27 cellular contexts compared by ENCODE assay signal in the genomic region with DNA sequence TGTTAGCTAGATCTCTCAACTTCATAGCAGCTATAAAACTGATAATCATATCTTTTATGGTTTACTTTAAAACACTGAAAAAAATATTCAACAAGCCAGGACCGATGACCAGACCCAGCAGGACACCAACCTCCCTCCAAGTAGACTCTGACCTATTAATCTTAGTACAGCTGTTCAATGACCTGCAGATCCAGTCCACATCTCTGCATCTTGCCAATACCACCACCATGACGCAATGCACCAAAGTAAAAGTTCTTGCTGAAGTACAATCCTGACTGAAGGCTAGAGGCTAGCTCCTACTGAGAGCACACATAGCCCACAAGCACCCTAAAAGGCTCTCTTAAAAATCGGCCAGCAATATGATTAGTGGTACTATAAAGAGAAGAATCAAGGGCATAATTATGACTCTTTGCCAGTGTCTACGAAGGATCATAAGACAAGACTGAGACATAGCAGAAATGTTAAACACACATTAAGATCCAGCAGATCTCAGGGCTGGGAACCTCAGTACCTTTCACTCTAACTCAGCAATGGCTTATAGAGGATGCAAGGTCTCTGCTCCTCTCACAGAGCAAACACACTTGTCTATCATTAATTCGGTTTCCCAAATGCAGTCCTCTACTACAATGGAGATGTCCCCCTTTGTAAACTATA. TPM values are rescaled to one million over a fixed set of nuclear protein-coding genes. Genes with fewer than 3 reads are reported as not detected.
A peak's percentile ranks its signal among the peaks of the same experiment; 100 is the strongest.
DNase-seq lines count a peak whose midpoint lies in the region; ATAC-seq, FAIRE-seq and TF ChIP-seq lines count a peak whose summit lies in the region.
"Had no signal": no experiment of that assay in that cellular context is flagged by ENCODE, and none has a peak within 500 bp of the region (broad histone marks: within the 10 kb centered on the region; RNA-seq: fewer than 3 reads in every experiment).

No MANE protein-coding gene starts in this region.

- H3F3A ChIP-seq in MM.1S (ENCODE audit: insufficient read depth, low read length): no peaks in the 10 kb centered on the region

- POLR2A ChIA-PET in HepG2 (lab: Yijun Ruan, JAX): no interaction called here

- no peak for ATAC-seq in activated CD8-positive, alpha-beta memory T cell treated with anti-CD3 and anti-CD28 coated beads, Interleukin-2, amount 10 ng/mL, durations not matched to agents 7 days and 5 days
- ATAC-seq in HepG2: no peak
- ATAC-seq in stimulated activated effector memory CD8-positive, alpha-beta T cell treated with anti-CD3 and anti-CD28 coated beads, Interleukin-12 subunit alpha, Interleukin-12 subunit beta, amount 100 ng/mL, for 72 hours: peak; percentile 47
- no peak for ATAC-seq in GM18517 (IDR thresholded peaks at IDR 0.05; ENCODE audit: unreplicated experiment)
- ATAC-seq: left ventricle myocardium superior; stimulated activated naive CD8-positive, alpha-beta T cell treated with anti-CD3 and anti-CD28 coated beads, Interleukin-15, Interleukin-2, amounts not matched to agents 100 U/mL and 50 U/mL, for 24 hours; T-cell had no signal

- H3K27ac ChIP-seq in HepG2 (ENCODE audit: extremely low read length, insufficient read depth, low read length) (no peak overlapping the region), MM.1S (ENCODE audit: low read length) (no peak overlapping the region)
- H3K27ac ChIP-seq: adrenal gland, neural progenitor cell had no signal

- CTCF ChIA-PET in activated CD8-positive, alpha-beta memory T cell treated with anti-CD3 and anti-CD28 coated beads, Interleukin-2, amount 10 ng/mL, durations not matched to agents 7 days and 5 days (lab: Charles Lee): no interaction called here
- CTCF ChIA-PET in HepG2 (lab: Yijun Ruan, JAX; ENCODE audit: low intra/inter-chr PET ratio, low total read pairs): no interaction called here

- H4K20me1 ChIP-seq in HepG2 (ENCODE audit: insufficient read depth, low read length) (no peaks in the 10 kb centered on the region; the same call in 1 of the 2 replicates), MM.1S (ENCODE audit: insufficient read depth, low read length) (no peaks in the 10 kb centered on the region)

- no peak for TF ChIP-seq RAD21 in HepG2 (CRISPR knock-in tag; IDR thresholded peaks at IDR 0.05)

- H3K9me3 ChIP-seq in HepG2 (ENCODE audit: low read length) (no peaks in the 10 kb centered on the region), MM.1S (replicated peaks; ENCODE audit: insufficient read depth, low read length) (no peaks in the 10 kb centered on the region)
- H3K9me3 ChIP-seq: adrenal gland, Peyer's patch, tibial nerve had no signal

- H3K36me3 ChIP-seq in HepG2 (replicated peaks in 1 of 2; ENCODE audit: control insufficient read depth in 1 of 2, insufficient read depth in 2 of 2, low read length in 2 of 2): no peaks in the 10 kb centered on the region; a peak in 3 of 5 replicates
- no peaks in the 10 kb centered on the region for H3K36me3 ChIP-seq in MM.1S (replicated peaks; ENCODE audit: insufficient read depth, low read length)
- H3K36me3 ChIP-seq: adrenal gland, Peyer's patch, tibial nerve had no signal

- H3K9me3 Mint-ChIP-seq in activated CD8-positive, alpha-beta memory T cell treated with anti-CD3 and anti-CD28 coated beads, Interleukin-2, amount 10 ng/mL, durations not matched to agents 7 days and 5 days (ENCODE audit: low read depth): no peaks in the 10 kb centered on the region
- no peaks in the 10 kb centered on the region for H3K9me3 Mint-ChIP-seq in stimulated activated effector memory CD8-positive, alpha-beta T cell treated with anti-CD3 and anti-CD28 coated beads, Interleukin-12 subunit alpha, Interleukin-12 subunit beta, amount 100 ng/mL, for 72 hours
- H3K9me3 Mint-ChIP-seq: dendritic cell treated with granulocyte-macrophage colony-stimulating factor and Interleukin-4, amounts not matched to agents 40 ng/mL and 50 ng/mL, for 4 days; IgD-negative memory B cell; T-cell had no signal

- H3K4me1 ChIP-seq in HepG2 (ENCODE audit: insufficient read depth, low read length): peaks cover 21% of the 10 kb centered on the region
- no peaks in the 10 kb centered on the region for H3K4me1 ChIP-seq in MM.1S (ENCODE audit: low read length)

- no TSS peak for BruUV-seq in HepG2 (replicated peaks; lab: Mats Ljungman, UMichigan)

- in situ Hi-C loops in HepG2 (cut with HindIII; ENCODE audit: extremely low pct_ligation_motif_present, low pct_unique_long_range_greater_than_20kb): no loop called here

- peaks cover 46% of the 10 kb centered on the region for H3K36me3 Mint-ChIP-seq in activated CD8-positive, alpha-beta memory T cell treated with anti-CD3 and anti-CD28 coated beads, Interleukin-2, amount 10 ng/mL, durations not matched to agents 7 days and 5 days
- H3K36me3 Mint-ChIP-seq in stimulated activated effector memory CD8-positive, alpha-beta T cell treated with anti-CD3 and anti-CD28 coated beads, Interleukin-12 subunit alpha, Interleukin-12 subunit beta, amount 100 ng/mL, for 72 hours: peaks cover 62% of the 10 kb centered on the region

- H3K27me3 ChIP-seq in HepG2 (ENCODE audit: control insufficient read depth in 1 of 2, insufficient read depth in 2 of 2, low read length in 2 of 2) (no peaks in the 10 kb centered on the region), MM.1S (replicated peaks; ENCODE audit: insufficient read depth, low read length) (no peaks in the 10 kb centered on the region)
- H3K27me3 ChIP-seq: adrenal gland, neural progenitor cell, Peyer's patch had no signal

- H2AFZ ChIP-seq in HepG2 (ENCODE audit: low read length) (no peak overlapping the region), MM.1S (ENCODE audit: low read length) (no peak overlapping the region)
- H2AFZ ChIP-seq: neural progenitor cell had no signal

- TF ChIP-seq CTCF in HepG2 (CRISPR knock-in tag; IDR thresholded peaks at IDR 0.05) (no peak), MM.1S (IDR thresholded peaks at IDR 0.05; ENCODE audit: low read length) (no peak)

- no peaks in the 10 kb centered on the region for H3K27me3 Mint-ChIP-seq in activated CD8-positive, alpha-beta memory T cell treated with anti-CD3 and anti-CD28 coated beads, Interleukin-2, amount 10 ng/mL, durations not matched to agents 7 days and 5 days
- H3K27me3 Mint-ChIP-seq: B cell; dendritic cell treated with granulocyte-macrophage colony-stimulating factor and Interleukin-4, amounts not matched to agents 40 ng/mL and 50 ng/mL, for 4 days; IgD-negative memory B cell; progenitor cell of endocrine pancreas; T-cell had no signal

- no peak overlapping the region for H3K4me2 ChIP-seq in HepG2 (ENCODE audit: low read depth, low read length)
- H3K4me2 ChIP-seq in MM.1S (ENCODE audit: low read depth, low read length): no peak overlapping the region
- H3K4me2 ChIP-seq: neural progenitor cell had no signal

- no peaks in the 10 kb centered on the region for H3K9me2 ChIP-seq in MM.1S (replicated peaks; ENCODE audit: insufficient read depth, low read length)

- 85% methylated on average over 5 of the region's 5 CpGs for WGBS in HepG2 (ENCODE audit: low lambda C conversion rate)

- peak overlapping the region; percentile 29 for H3K27ac Mint-ChIP-seq in activated CD8-positive, alpha-beta memory T cell treated with anti-CD3 and anti-CD28 coated beads, Interleukin-2, amount 10 ng/mL, durations not matched to agents 7 days and 5 days
- H3K27ac Mint-ChIP-seq in stimulated activated effector memory CD8-positive, alpha-beta T cell treated with anti-CD3 and anti-CD28 coated beads, Interleukin-12 subunit alpha, Interleukin-12 subunit beta, amount 100 ng/mL, for 72 hours: no peak overlapping the region
- H3K27ac Mint-ChIP-seq: B cell; dendritic cell treated with granulocyte-macrophage colony-stimulating factor and Interleukin-4, amounts not matched to agents 40 ng/mL and 50 ng/mL, for 4 days; neural progenitor cell; progenitor cell of endocrine pancreas had no signal

- FAIRE-seq in HepG2 (lab: Jason Lieb, UNC): no peak
- FAIRE-seq: H1, TTC549 had no signal

- no peak overlapping the region for H3K4me3 ChIP-seq in HepG2 (replicated peaks in 1 of 3; ENCODE audit: insufficient read depth in 1 of 3, low read depth in 2 of 3, low read length in 3 of 3)
- no peak overlapping the region for H3K4me3 ChIP-seq in MM.1S (ENCODE audit: low read length)
- H3K4me3 ChIP-seq: adrenal gland, neural progenitor cell, Peyer's patch, tibial nerve had no signal

- TF ChIP-seq EP300 in HepG2 (IDR thresholded peaks at IDR 0.05; ENCODE audit: low read depth in 2 of 2, low read length in 2 of 2) (no peak), HepG2 (CRISPR knock-in tag; IDR thresholded peaks at IDR 0.05; ENCODE audit: borderline replicate concordance) (no peak)

- DNase-seq in activated CD8-positive, alpha-beta memory T cell treated with anti-CD3 and anti-CD28 coated beads, Interleukin-2, amount 10 ng/mL, durations not matched to agents 7 days and 5 days: no peak
- no peak for DNase-seq in activated CD8-positive, alpha-beta memory T cell treated with anti-CD3 and anti-CD28 coated beads for 24 hours
- DNase-seq in amniotic epithelial cell (ENCODE audit: low read depth) (peak; percentile 26), HepG2 (ENCODE audit: low spot score) (no peak), MM.1S (no peak)
- DNase-seq in stimulated activated effector memory CD8-positive, alpha-beta T cell treated with anti-CD3 and anti-CD28 coated beads, Interleukin-12 subunit alpha, Interleukin-12 subunit beta, amount 100 ng/mL, for 72 hours (ENCODE audit: low spot score in 2 of 2): no peak
- no peak for DNase-seq in stimulated activated CD4-positive, alpha-beta T cell treated with anti-CD3 and anti-CD28 coated beads, Interleukin-12 subunit alpha, Interleukin-12 subunit beta, amount 100 ng/mL, for 4 hours
- DNase-seq: activated CD4-positive, alpha-beta T cell treated with anti-CD3 and anti-CD28 coated beads for 48 hours; activated CD8-positive, alpha-beta memory T cell treated with anti-CD3 and anti-CD28 coated beads, Interleukin-2, amount 50 U/mL, for 4 hours; left ventricle myocardium superior; NCI-H1436; NCI-H2107; NCI-H510A; Peyer's patch; stimulated activated CD4-positive, alpha-beta T cell treated with anti-CD3 and anti-CD28 coated beads, Interleukin-4, amount 100 ng/mL, for 1 hour; stimulated activated naive CD8-positive, alpha-beta T cell treated with anti-CD3 and anti-CD28 coated beads, Interleukin-15, Interleukin-2, amounts not matched to agents 100 U/mL and 50 U/mL, for 24 hours; T-cell had no signal

- intact Hi-C loops in HepG2 (cut with micrococcal nuclease; ENCODE audit: unreplicated experiment): no loop called here

- H3K79me2 ChIP-seq in HepG2 (ENCODE audit: insufficient read depth, low read length): peaks cover 25% of the 10 kb centered on the region
- H3K79me2 ChIP-seq in MM.1S (ENCODE audit: low read length): peaks cover 70% of the 10 kb centered on the region

- no peak overlapping the region for H3K4me3 Mint-ChIP-seq in activated CD8-positive, alpha-beta memory T cell treated with anti-CD3 and anti-CD28 coated beads, Interleukin-2, amount 10 ng/mL, durations not matched to agents 7 days and 5 days
- no peak overlapping the region for H3K4me3 Mint-ChIP-seq in stimulated activated effector memory CD8-positive, alpha-beta T cell treated with anti-CD3 and anti-CD28 coated beads, Interleukin-12 subunit alpha, Interleukin-12 subunit beta, amount 100 ng/mL, for 72 hours
- H3K4me3 Mint-ChIP-seq: B cell; dendritic cell treated with granulocyte-macrophage colony-stimulating factor and Interleukin-4, amounts not matched to agents 40 ng/mL and 50 ng/mL, for 4 days; IgD-negative memory B cell; neural progenitor cell; T-cell had no signal

- peaks cover 50% of the 10 kb centered on the region for H3K4me1 Mint-ChIP-seq in activated CD8-positive, alpha-beta memory T cell treated with anti-CD3 and anti-CD28 coated beads, Interleukin-2, amount 10 ng/mL, durations not matched to agents 7 days and 5 days
- peaks cover 43% of the 10 kb centered on the region for H3K4me1 Mint-ChIP-seq in stimulated activated effector memory CD8-positive, alpha-beta T cell treated with anti-CD3 and anti-CD28 coated beads, Interleukin-12 subunit alpha, Interleukin-12 subunit beta, amount 100 ng/mL, for 72 hours

- no peak for TF ChIP-seq POLR2A in HepG2 (IDR thresholded peaks at IDR 0.05; ENCODE audit: insufficient read depth in 1 of 2, low read depth in 2 of 2, low read length in 2 of 2)

- H3K9ac ChIP-seq in HepG2 (ENCODE audit: insufficient read depth, low read depth, low read length) (no peak overlapping the region), MM.1S (ENCODE audit: low read length) (no peak overlapping the region)
- H3K9ac ChIP-seq: neural progenitor cell had no signal

RNA-seq across cellular contexts. Expression of a gene that starts 7.6 kb away (rescaled TPM):
- 10 to 100 TPM; 44.9 to 47.7 TPM for total RNA-seq in activated CD8-positive, alpha-beta memory T cell treated with anti-CD3 and anti-CD28 coated beads, Interleukin-2, amount 10 ng/mL, durations not matched to agents 7 days and 5 days
- total RNA-seq in HepG2 (2016; rRNA removed; fragmentation: Illumina TruSeq; extraction: Trizol): 10.2 and 14.2 TPM in 2 replicates
- total RNA-seq in HepG2 (2016; cell fraction: cytosol; rRNA removed; fragmentation: Illumina TruSeq; extraction: Trizol; ENCODE audit: low read depth): 1.4 and 2.2 TPM in 2 replicates
- total RNA-seq in HepG2 (2016; cell fraction: insoluble cytoplasmic fraction; rRNA removed; fragmentation: Illumina TruSeq; extraction: Trizol): 10.3 and 15.7 TPM in 2 replicates
- 5.9 and 6.5 TPM in 2 replicates for total RNA-seq in HepG2 (2016; cell fraction: membrane; rRNA removed; fragmentation: Illumina TruSeq; extraction: Trizol)
- total RNA-seq in HepG2 (2016; cell fraction: nucleus; rRNA removed; fragmentation: Illumina TruSeq; extraction: Trizol): 22.1 and 24.4 TPM in 2 replicates
- polyA plus RNA-seq in HepG2 (2011; rRNA removed): 15.8 and 16.3 TPM in 2 replicates
- 10.2 and 10.8 TPM in 2 replicates for polyA plus RNA-seq in HepG2 (2011; cell fraction: cytosol; rRNA removed)
- polyA plus RNA-seq in HepG2 (2011; cell fraction: nucleus; rRNA removed): 20.3 and 21.1 TPM in 2 replicates
- 16.8 and 17.5 TPM in 2 replicates for polyA plus RNA-seq in HepG2 (2012)
- polyA plus RNA-seq in HepG2 (2016; cell fraction: cytosol; fragmentation: Illumina TruSeq; extraction: Trizol; ENCODE audit: low read depth): 0.45 and 0.47 TPM in 2 replicates
- 20.2 and 20.3 TPM in 2 replicates for polyA plus RNA-seq in HepG2 (2016; cell fraction: insoluble cytoplasmic fraction; fragmentation: Illumina TruSeq; extraction: Trizol; ENCODE audit: low read depth)
- polyA plus RNA-seq in HepG2 (2016; cell fraction: membrane; fragmentation: Illumina TruSeq; extraction: Trizol; ENCODE audit: low read depth): 2.0 and 2.3 TPM in 2 replicates
- polyA plus RNA-seq in HepG2 (2016; cell fraction: nucleus; fragmentation: Illumina TruSeq; extraction: Trizol; ENCODE audit: insufficient read depth, low read depth): 23.3 and 27.7 TPM in 2 replicates
- polyA minus RNA-seq in HepG2 (2011; rRNA and poly(A)+ RNA removed; ENCODE audit: low replicate concordance): 39.3 and 68.8 TPM in 2 replicates
- polyA minus RNA-seq in HepG2 (2011; cell fraction: cytosol; rRNA and poly(A)+ RNA removed): 14.1 and 18.8 TPM in 2 replicates
- 57.2 and 64.4 TPM in 2 replicates for polyA minus RNA-seq in HepG2 (2011; cell fraction: nucleus; rRNA and poly(A)+ RNA removed)
